Comparison of ENCODE assay signal across 10 cellular contexts in genomic region chr15:72585659-72586058, GRCh38.
DNase-seq lines count a peak whose midpoint lies in the region; ATAC-seq and TF ChIP-seq lines count a peak whose summit lies in the region.
"Had no signal": no experiment of that assay in that cellular context is flagged by ENCODE, and none has a peak within 500 bp of the region (broad histone marks: within the 10 kb centered on the region; RNA-seq: fewer than 3 reads in every experiment).

No MANE protein-coding gene starts in this region.

- TF ChIP-seq CTCF in RWPE2 (IDR thresholded peaks at IDR 0.05; ENCODE audit: poor library complexity, severe bottlenecking) (peak; percentile 38), left lung (IDR thresholded peaks at IDR 0.05) (no peak), Peyer's patch (IDR thresholded peaks at IDR 0.05) (peak in 1 of 6 experiments; percentile 14)

- H3K36me3 ChIP-seq in RWPE2 (ENCODE audit: low read depth): peaks cover 67% of the 10 kb centered on the region
- H3K36me3 ChIP-seq in left lung: peaks cover 0 to 60% of the 10 kb centered on the region in 2 donors
- peaks cover 0 to 54% (median 0%) of the 10 kb centered on the region in 3 donors for H3K36me3 ChIP-seq in Peyer's patch

- H3K27me3 ChIP-seq in RWPE2 (ENCODE audit: insufficient read depth, poor library complexity, severe bottlenecking): no peaks in the 10 kb centered on the region
- H3K27me3 ChIP-seq in left lung: no peaks in the 10 kb centered on the region
- no peaks in the 10 kb centered on the region for H3K27me3 ChIP-seq in Peyer's patch
- H3K27me3 ChIP-seq: BLaER1 had no signal

- no peak overlapping the region for H3K4me3 ChIP-seq in RWPE2 (ENCODE audit: severe bottlenecking)
- H3K4me3 ChIP-seq in left lung: no peak overlapping the region
- no peak overlapping the region for H3K4me3 ChIP-seq in Peyer's patch
- H3K4me3 ChIP-seq: BLaER1 had no signal

- TF ChIP-seq POLR2A in Peyer's patch (IDR thresholded peaks at IDR 0.05): no peak

- intact Hi-C loops in left lung (cut with DNase I): no loop called here

- H3K9me3 ChIP-seq in RWPE2 (ENCODE audit: severe bottlenecking) (no peaks in the 10 kb centered on the region), left lung (no peaks in the 10 kb centered on the region), Peyer's patch (no peaks in the 10 kb centered on the region)
- H3K9me3 ChIP-seq: BLaER1 had no signal

- ATAC-seq in RWPE2 (ENCODE audit: low read depth) (peak; percentile 22; the same call in 1 of the 3 replicates), left lung (no peak)

- H3K27ac ChIP-seq in RWPE2 (ENCODE audit: poor library complexity, severe bottlenecking): no peak overlapping the region
- H3K27ac ChIP-seq in left lung: no peak overlapping the region
- H3K27ac ChIP-seq in Peyer's patch: no peak overlapping the region
- H3K27ac ChIP-seq: BLaER1 had no signal

- H3K4me1 ChIP-seq in RWPE2 (ENCODE audit: insufficient read depth, poor library complexity, severe bottlenecking) (no peaks in the 10 kb centered on the region), left lung (no peaks in the 10 kb centered on the region), Peyer's patch (no peaks in the 10 kb centered on the region)
- H3K4me1 ChIP-seq: BLaER1 had no signal

- peak; percentile 1 for DNase-seq in NCI-H2227 (lab: John Stamatoyannopoulos, UW; ENCODE audit: unreplicated experiment)
- no peak for DNase-seq in NCI-H2227 treated with DMSO at 0.1 percent for 48 hours (lab: John Stamatoyannopoulos, UW)
- DNase-seq in RWPE2 (ENCODE audit: low spot score): no peak
- peak; percentile 20 for DNase-seq in fibroblast of gingiva (ENCODE audit: low read depth)
- peak; percentile 47 for DNase-seq in renal cortical epithelial cell (ENCODE audit: low read depth)
- no peak for DNase-seq in left lung
- no peak for DNase-seq in Peyer's patch
- DNase-seq in NCI-H774 (lab: John Stamatoyannopoulos, UW): no peak
- DNase-seq: caudate nucleus had no signal

Comparison
In these comparisons a context has a peak if more than half of its experiments do, and no peak if none do; other contexts are left out.
1. DNase-seq: peak in NCI-H2227 (single experiment), fibroblast of gingiva (single experiment) and renal cortical epithelial cell (single experiment); none in NCI-H2227 treated with DMSO at 0.1 percent for 48 hours (single experiment), RWPE2 (single experiment), left lung (0 of 2), Peyer's patch (0 of 3) and NCI-H774 (single experiment).